In the genomic region with DNA sequence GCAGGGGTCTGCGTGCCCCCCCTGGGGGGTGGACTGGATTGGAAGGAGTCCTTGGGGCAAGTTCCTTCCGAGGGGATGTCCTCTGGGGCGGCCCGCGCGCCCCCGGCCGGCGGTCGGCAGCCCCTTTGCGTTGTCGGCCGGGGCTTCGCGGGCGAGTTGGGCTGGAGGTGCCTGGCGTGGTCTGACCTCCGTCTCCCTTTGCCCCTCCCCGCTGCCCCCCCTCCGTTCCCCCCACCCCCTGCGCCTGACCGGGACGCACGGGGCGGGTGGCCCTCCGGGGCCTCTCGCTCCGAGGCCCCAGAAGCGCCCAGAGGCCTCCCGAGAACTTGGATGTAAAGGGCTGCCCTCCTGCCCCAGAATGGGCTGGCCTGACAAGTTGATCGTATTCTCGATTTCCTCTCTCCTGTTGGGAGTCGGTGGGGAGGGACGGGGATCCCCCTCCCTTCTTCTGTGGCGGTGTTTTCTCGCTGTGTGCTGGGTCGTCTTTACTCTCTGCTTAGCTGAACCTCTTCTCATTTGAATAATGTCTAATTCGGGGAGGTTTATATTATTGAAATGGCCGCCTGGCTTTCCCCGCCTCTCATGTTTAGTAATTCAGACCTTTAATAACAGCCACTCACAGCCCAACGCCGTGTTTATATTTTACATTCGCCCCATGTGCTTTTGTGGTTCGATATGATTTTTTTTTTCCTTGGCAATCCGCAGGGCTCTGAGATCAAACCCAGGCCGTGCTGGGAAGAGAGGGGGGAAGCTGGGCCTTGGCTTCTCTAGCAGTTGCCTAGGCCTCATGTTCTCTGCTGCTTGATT, we compare ENCODE assay signal across 1 cellular context.
TF ChIP-seq lines count a peak whose summit lies in the region.

No MANE protein-coding gene starts in this region.

TF ChIP-seq in K562, 482 proteins besides CTCF, POLR2A, EP300 and RAD21 (continued from another document and continues in another):
- no peak for TF ChIP-seq PTBP1 (IDR thresholded peaks at IDR 0.05; ENCODE audit: low read depth, low read length)
- no peak for TF ChIP-seq ZNF134 (CRISPR knock-in tag; conservative IDR thresholded peaks at IDR 0.05)
- no peak for TF ChIP-seq CCAR2 (IDR thresholded peaks at IDR 0.05; ENCODE audit: low read depth, low read length)
- TF ChIP-seq FOXJ3 (CRISPR knock-in tag; IDR thresholded peaks at IDR 0.05): no peak
- peak; percentile 44 for TF ChIP-seq ATF7 (IDR thresholded peaks at IDR 0.05)
- peak; percentile 21; the same call in 1 of the 2 replicates for TF ChIP-seq FOXP1 (CRISPR knock-in tag; IDR thresholded peaks at IDR 0.05)
- TF ChIP-seq ZNF584 (CRISPR knock-in tag; IDR thresholded peaks at IDR 0.05; ENCODE audit: low read depth): no peak
- TF ChIP-seq ZNF174 (CRISPR knock-in tag; IDR thresholded peaks at IDR 0.05): no peak
- peak; percentile 43; the same call in 1 of the 2 replicates for TF ChIP-seq L3MBTL2 (IDR thresholded peaks at IDR 0.05)
- TF ChIP-seq ZNF324 (CRISPR knock-in tag; IDR thresholded peaks at IDR 0.05): no peak
- no peak for TF ChIP-seq MIER1 (IDR thresholded peaks at IDR 0.05; ENCODE audit: low read depth)
- no peak for TF ChIP-seq NFRKB (IDR thresholded peaks at IDR 0.05; ENCODE audit: low read depth)
- TF ChIP-seq, protein P1, sequence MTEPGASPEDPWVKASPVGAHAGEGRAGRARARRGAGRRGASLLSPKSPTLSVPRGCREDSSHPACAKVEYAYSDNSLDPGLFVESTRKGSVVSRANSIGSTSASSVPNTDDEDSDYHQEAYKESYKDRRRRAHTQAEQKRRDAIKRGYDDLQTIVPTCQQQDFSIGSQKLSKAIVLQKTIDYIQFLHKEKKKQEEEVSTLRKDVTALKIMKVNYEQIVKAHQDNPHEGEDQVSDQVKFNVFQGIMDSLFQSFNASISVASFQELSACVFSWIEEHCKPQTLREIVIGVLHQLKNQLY (CRISPR knock-in tag; conservative IDR thresholded peaks at IDR 0.05): no peak
- no peak for TF ChIP-seq SIX5 (IDR thresholded peaks at IDR 0.05; ENCODE audit: borderline replicate concordance in 1 of 2, insufficient read depth in 1 of 2, low read depth in 1 of 2, low read length in 2 of 2)
- no peak for TF ChIP-seq NUFIP1 (IDR thresholded peaks at IDR 0.05; ENCODE audit: partially characterized antibody)
- no peak; the same call in 1 of the 2 replicates for TF ChIP-seq CBX1 (IDR thresholded peaks at IDR 0.05; ENCODE audit: low read depth)
- TF ChIP-seq, protein P2, sequence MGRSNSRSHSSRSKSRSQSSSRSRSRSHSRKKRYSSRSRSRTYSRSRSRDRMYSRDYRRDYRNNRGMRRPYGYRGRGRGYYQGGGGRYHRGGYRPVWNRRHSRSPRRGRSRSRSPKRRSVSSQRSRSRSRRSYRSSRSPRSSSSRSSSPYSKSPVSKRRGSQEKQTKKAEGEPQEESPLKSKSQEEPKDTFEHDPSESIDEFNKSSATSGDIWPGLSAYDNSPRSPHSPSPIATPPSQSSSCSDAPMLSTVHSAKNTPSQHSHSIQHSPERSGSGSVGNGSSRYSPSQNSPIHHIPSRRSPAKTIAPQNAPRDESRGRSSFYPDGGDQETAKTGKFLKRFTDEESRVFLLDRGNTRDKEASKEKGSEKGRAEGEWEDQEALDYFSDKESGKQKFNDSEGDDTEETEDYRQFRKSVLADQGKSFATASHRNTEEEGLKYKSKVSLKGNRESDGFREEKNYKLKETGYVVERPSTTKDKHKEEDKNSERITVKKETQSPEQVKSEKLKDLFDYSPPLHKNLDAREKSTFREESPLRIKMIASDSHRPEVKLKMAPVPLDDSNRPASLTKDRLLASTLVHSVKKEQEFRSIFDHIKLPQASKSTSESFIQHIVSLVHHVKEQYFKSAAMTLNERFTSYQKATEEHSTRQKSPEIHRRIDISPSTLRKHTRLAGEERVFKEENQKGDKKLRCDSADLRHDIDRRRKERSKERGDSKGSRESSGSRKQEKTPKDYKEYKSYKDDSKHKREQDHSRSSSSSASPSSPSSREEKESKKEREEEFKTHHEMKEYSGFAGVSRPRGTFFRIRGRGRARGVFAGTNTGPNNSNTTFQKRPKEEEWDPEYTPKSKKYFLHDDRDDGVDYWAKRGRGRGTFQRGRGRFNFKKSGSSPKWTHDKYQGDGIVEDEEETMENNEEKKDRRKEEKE (IDR thresholded peaks at IDR 0.05; ENCODE audit: borderline replicate concordance in 1 of 2, control insufficient read depth in 1 of 2, low read depth in 2 of 2, low read length in 1 of 2): no peak
- TF ChIP-seq ZKSCAN8 (CRISPR knock-in tag; IDR thresholded peaks at IDR 0.05): no peak
- no peak for TF ChIP-seq ZNF699 (CRISPR knock-in tag; IDR thresholded peaks at IDR 0.05; ENCODE audit: insufficient replicate concordance)
- peak; percentile 64 for TF ChIP-seq SUPT5H (IDR thresholded peaks at IDR 0.05)
- no peak for TF ChIP-seq SFPQ (IDR thresholded peaks at IDR 0.05; ENCODE audit: low read depth, low read length)
- no peak for TF ChIP-seq TOE1 (IDR thresholded peaks at IDR 0.05; ENCODE audit: borderline replicate concordance)
- TF ChIP-seq TOE1 (CRISPR knock-in tag; IDR thresholded peaks at IDR 0.05; ENCODE audit: borderline replicate concordance, low read depth): no peak
- no peak for TF ChIP-seq E2F5 (CRISPR knock-in tag; IDR thresholded peaks at IDR 0.05)
- TF ChIP-seq TAF15 (IDR thresholded peaks at IDR 0.05; ENCODE audit: low read depth, low read length): no peak
- TF ChIP-seq, protein P3, sequence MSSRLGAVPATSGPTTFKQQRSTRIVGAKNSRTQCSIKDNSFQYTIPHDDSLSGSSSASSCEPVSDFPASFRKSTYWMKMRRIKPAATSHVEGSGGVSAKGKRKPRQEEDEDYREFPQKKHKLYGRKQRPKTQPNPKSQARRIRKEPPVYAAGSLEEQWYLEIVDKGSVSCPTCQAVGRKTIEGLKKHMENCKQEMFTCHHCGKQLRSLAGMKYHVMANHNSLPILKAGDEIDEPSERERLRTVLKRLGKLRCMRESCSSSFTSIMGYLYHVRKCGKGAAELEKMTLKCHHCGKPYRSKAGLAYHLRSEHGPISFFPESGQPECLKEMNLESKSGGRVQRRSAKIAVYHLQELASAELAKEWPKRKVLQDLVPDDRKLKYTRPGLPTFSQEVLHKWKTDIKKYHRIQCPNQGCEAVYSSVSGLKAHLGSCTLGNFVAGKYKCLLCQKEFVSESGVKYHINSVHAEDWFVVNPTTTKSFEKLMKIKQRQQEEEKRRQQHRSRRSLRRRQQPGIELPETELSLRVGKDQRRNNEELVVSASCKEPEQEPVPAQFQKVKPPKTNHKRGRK (tag; IDR thresholded peaks at IDR 0.05): no peak
- TF ChIP-seq RBFOX2 (IDR thresholded peaks at IDR 0.05; ENCODE audit: low read depth, low read length): peak; percentile 62
- TF ChIP-seq NKRF (IDR thresholded peaks at IDR 0.05; ENCODE audit: borderline replicate concordance): peak; percentile 81; the same call in 1 of the 2 replicates
- peak; percentile 65; the same call in 1 of the 2 replicates for TF ChIP-seq HDAC2 (IDR thresholded peaks at IDR 0.05)
- TF ChIP-seq TAF1 (IDR thresholded peaks at IDR 0.05; ENCODE audit: control insufficient read depth, extremely low read depth, insufficient read depth, low read length, severe bottlenecking): peak; percentile 50
- TF ChIP-seq, protein P4, sequence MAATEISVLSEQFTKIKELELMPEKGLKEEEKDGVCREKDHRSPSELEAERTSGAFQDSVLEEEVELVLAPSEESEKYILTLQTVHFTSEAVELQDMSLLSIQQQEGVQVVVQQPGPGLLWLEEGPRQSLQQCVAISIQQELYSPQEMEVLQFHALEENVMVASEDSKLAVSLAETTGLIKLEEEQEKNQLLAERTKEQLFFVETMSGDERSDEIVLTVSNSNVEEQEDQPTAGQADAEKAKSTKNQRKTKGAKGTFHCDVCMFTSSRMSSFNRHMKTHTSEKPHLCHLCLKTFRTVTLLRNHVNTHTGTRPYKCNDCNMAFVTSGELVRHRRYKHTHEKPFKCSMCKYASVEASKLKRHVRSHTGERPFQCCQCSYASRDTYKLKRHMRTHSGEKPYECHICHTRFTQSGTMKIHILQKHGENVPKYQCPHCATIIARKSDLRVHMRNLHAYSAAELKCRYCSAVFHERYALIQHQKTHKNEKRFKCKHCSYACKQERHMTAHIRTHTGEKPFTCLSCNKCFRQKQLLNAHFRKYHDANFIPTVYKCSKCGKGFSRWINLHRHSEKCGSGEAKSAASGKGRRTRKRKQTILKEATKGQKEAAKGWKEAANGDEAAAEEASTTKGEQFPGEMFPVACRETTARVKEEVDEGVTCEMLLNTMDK (IDR thresholded peaks at IDR 0.05; ENCODE audit: borderline replicate concordance, insufficient read depth, low read depth, low read length, poor library complexity, severe bottlenecking): no peak
- TF ChIP-seq ZNF780A (CRISPR knock-in tag; IDR thresholded peaks at IDR 0.05): no peak
- TF ChIP-seq BACH1 (tag; IDR thresholded peaks at IDR 0.05): no peak
- TF ChIP-seq PURB (CRISPR knock-in tag; IDR thresholded peaks at IDR 0.05; ENCODE audit: low read depth): no peak
- no peak for TF ChIP-seq RBM39 (optimal IDR thresholded peaks at IDR 0.05; ENCODE audit: low read depth, low read length)
- TF ChIP-seq NRF1 (conservative IDR thresholded peaks at IDR 0.05 in 1 of 2, IDR thresholded peaks at IDR 0.05 in 1 of 2): peak; percentile 54 to 56
- peak; percentile 63 for TF ChIP-seq FOXJ2 (tag; IDR thresholded peaks at IDR 0.05)
- peak; percentile 48; the same call in 1 of the 2 replicates for TF ChIP-seq NBN (IDR thresholded peaks at IDR 0.05; ENCODE audit: low read depth)
- TF ChIP-seq ZNF766 (CRISPR knock-in tag; conservative IDR thresholded peaks at IDR 0.05): no peak; the same call in 1 of the 2 replicates
- TF ChIP-seq PATZ1 (CRISPR knock-in tag; IDR thresholded peaks at IDR 0.05; ENCODE audit: borderline replicate concordance): no peak
- TF ChIP-seq ZSCAN32 (CRISPR knock-in tag; IDR thresholded peaks at IDR 0.05): no peak
- TF ChIP-seq EWSR1 (IDR thresholded peaks at IDR 0.05; ENCODE audit: borderline replicate concordance, low read depth, partially characterized antibody): no peak
